ENCODE assay signal across 22 cellular contexts in genomic region chr1:156712626-156713025, GRCh38. TPM values are rescaled to one million over a fixed set of nuclear protein-coding genes. Genes with fewer than 3 reads are reported as not detected.
A peak's percentile ranks its signal among the peaks of the same experiment; 100 is the strongest.
DNase-seq lines count a peak whose midpoint lies in the region; ATAC-seq and TF ChIP-seq lines count a peak whose summit lies in the region.
"Had no signal": no experiment of that assay in that cellular context is flagged by ENCODE, and none has a peak within 500 bp of the region (broad histone marks: within the 10 kb centered on the region; RNA-seq: fewer than 3 reads in every experiment).

No MANE protein-coding gene starts in this region.

- no peak for TF ChIP-seq POLR2A in testis (IDR thresholded peaks at IDR 0.05)

- H3K4me3 ChIP-seq in epithelial cell of esophagus (ENCODE audit: low read length) (no peak overlapping the region), testis (no peak overlapping the region)
- H3K4me3 ChIP-seq: GM23338, pancreas, Peyer's patch, tibial artery had no signal

- TF ChIP-seq CTCF in epithelial cell of esophagus (IDR thresholded peaks at IDR 0.05; ENCODE audit: insufficient read depth, low read depth, low read length, missing control alignments) (no peak), neural crest cell (conservative IDR thresholded peaks at IDR 0.05) (no peak), testis (IDR thresholded peaks at IDR 0.05) (no peak)

- peak overlapping the region; percentile 19 for H3K27ac Mint-ChIP-seq in neural crest cell (ENCODE audit: unreplicated experiment)
- H3K27ac Mint-ChIP-seq: activated naive CD8-positive, alpha-beta T cell treated with anti-CD3 and anti-CD28 coated beads, Interleukin-2, amount 10 ng/mL, durations not matched to agents 7 days and 5 days; activated T-helper 1 cell treated with anti-CD3 and anti-CD28 coated beads, Interleukin-12 subunit alpha, Interleukin-12 subunit beta, Interleukin-2, Interleukin-4 antibody, amounts not matched to agents 30 ng/mL and 10 ng/mL and 1 ng/mL, durations not matched to agents 14 hours and 24 hours and 36 hours; GM23338 had no signal

- H3K27me3 ChIP-seq in testis, result no peaks in the 10 kb centered on the region
- H3K27me3 ChIP-seq: pancreas, Peyer's patch, tibial artery had no signal

- DNase-seq in EL (peak; percentile 70), NCI-H226 (peak; percentile 56), epithelial cell of esophagus (ENCODE audit: low read depth) (peak; percentile 52), neural crest cell (ENCODE audit: low read depth, low spot score) (no peak), testis (no peak), HUDEP-2 (lab: John Stamatoyannopoulos, UW; ENCODE audit: unreplicated experiment in 76 of 76) (no peak)
- DNase-seq in activated CD4-positive, alpha-beta T cell treated with anti-CD3 and anti-CD28 coated beads for 4 hours, result no peak
- DNase-seq: activated naive CD8-positive, alpha-beta T cell treated with anti-CD3 and anti-CD28 coated beads, Interleukin-2, amount 10 ng/mL, durations not matched to agents 7 days and 5 days; dermis blood vessel endothelial cell; glutamatergic neuron; NCI-H187; NCI-H2227 treated with DMSO at 0.1 percent for 48 hours; pancreas; Peyer's patch; stimulated activated naive CD4-positive, alpha-beta T cell; tibial artery had no signal

- intact Hi-C loops in testis (cut with DNase I; ENCODE audit: low total_unique reads), result no loop called here

- peak overlapping the region; percentile 49 for H3K4me3 Mint-ChIP-seq in neural crest cell
- H3K4me3 Mint-ChIP-seq: activated naive CD8-positive, alpha-beta T cell treated with anti-CD3 and anti-CD28 coated beads, Interleukin-2, amount 10 ng/mL, durations not matched to agents 7 days and 5 days; activated T-helper 1 cell treated with anti-CD3 and anti-CD28 coated beads, Interleukin-12 subunit alpha, Interleukin-12 subunit beta, Interleukin-2, Interleukin-4 antibody, amounts not matched to agents 30 ng/mL and 10 ng/mL and 1 ng/mL, durations not matched to agents 14 hours and 24 hours and 36 hours; GM23338 had no signal

- no peaks in the 10 kb centered on the region for H3K4me1 ChIP-seq in testis
- H3K4me1 ChIP-seq: pancreas had no signal

- WGBS in testis, 2 donors, result 70 to 86% methylated on average over 3 of the region's 3 CpGs

- H3K36me3 ChIP-seq in testis (ENCODE audit: low read depth, missing control alignments), result no peaks in the 10 kb centered on the region
- H3K36me3 ChIP-seq: pancreas, Peyer's patch had no signal

- H3K36me3 Mint-ChIP-seq in neural crest cell (ENCODE audit: low read depth), result peaks cover 9% of the 10 kb centered on the region

- H3K9me3 ChIP-seq in testis, result no peaks in the 10 kb centered on the region
- H3K9me3 ChIP-seq: pancreas, Peyer's patch, tibial artery had no signal

- peaks cover 5% of the 10 kb centered on the region for H3K27me3 Mint-ChIP-seq in neural crest cell (ENCODE audit: low read depth)
- H3K27me3 Mint-ChIP-seq: activated naive CD8-positive, alpha-beta T cell treated with anti-CD3 and anti-CD28 coated beads, Interleukin-2, amount 10 ng/mL, durations not matched to agents 7 days and 5 days; brain had no signal

- no peaks in the 10 kb centered on the region for H3K9me3 Mint-ChIP-seq in neural crest cell
- H3K9me3 Mint-ChIP-seq: activated naive CD8-positive, alpha-beta T cell treated with anti-CD3 and anti-CD28 coated beads, Interleukin-2, amount 10 ng/mL, durations not matched to agents 7 days and 5 days; activated T-helper 1 cell treated with anti-CD3 and anti-CD28 coated beads, Interleukin-12 subunit alpha, Interleukin-12 subunit beta, Interleukin-2, Interleukin-4 antibody, amounts not matched to agents 30 ng/mL and 10 ng/mL and 1 ng/mL, durations not matched to agents 14 hours and 24 hours and 36 hours; brain; GM23338 had no signal

- ATAC-seq in HG03432 (IDR thresholded peaks at IDR 0.05; ENCODE audit: unreplicated experiment), result no peak
- ATAC-seq: GM23338, pancreas, sciatic nerve had no signal

- H3K27ac ChIP-seq in testis, result no peak overlapping the region
- H3K27ac ChIP-seq: epithelial cell of prostate, pancreas, Peyer's patch, tibial artery had no signal

- H3K4me1 Mint-ChIP-seq in neural crest cell, result peaks cover 47% of the 10 kb centered on the region

RNA-seq across cellular contexts. Expression of gene CRABP2, which starts 7.2 kb away (rescaled TPM):
- 606 and 647 TPM in 2 replicates for total RNA-seq in neural crest cell
- total RNA-seq in testis, result 1 to 10 TPM; 2.1 to 6.8 TPM
- 21.0 TPM for polyA plus RNA-seq in testis (ENCODE audit: insufficient read depth, low read depth, low replicate concordance)

RNA-seq across cellular contexts. Expression of gene METTL25B, which starts 15.6 kb away (rescaled TPM):
- total RNA-seq in neural crest cell (30.4 and 33.0 TPM in 2 replicates), testis (10 to 100 TPM; 34.1 to 69.0 TPM)
- polyA plus RNA-seq in testis (ENCODE audit: insufficient read depth, low read depth, low replicate concordance), result 50.5 TPM

RNA-seq across cellular contexts. Expression of gene ISG20L2, which starts 15.9 kb away (rescaled TPM):
- total RNA-seq in neural crest cell (47.0 and 52.7 TPM in 2 replicates), testis (100 to 1,000 TPM in 1 of 2 donors, 10 to 100 TPM in 1; 60.9 to 150 TPM)
- 223 TPM for polyA plus RNA-seq in testis (ENCODE audit: insufficient read depth, low read depth, low replicate concordance)

RNA-seq across cellular contexts. Expression of gene MRPL24, which starts 28.3 kb away (rescaled TPM):
- total RNA-seq in neural crest cell (37.3 and 49.3 TPM in 2 replicates), testis (10 to 100 TPM; 36.6 to 51.7 TPM)
- polyA plus RNA-seq in testis (ENCODE audit: insufficient read depth, low read depth, low replicate concordance), result 101 TPM

RNA-seq across cellular contexts. Expression of gene NES, which starts 35.4 kb away (rescaled TPM):
- total RNA-seq in neural crest cell, result 248 and 265 TPM in 2 replicates
- total RNA-seq in testis, result 10 to 100 TPM; 17.6 to 27.7 TPM
- 20.7 TPM for polyA plus RNA-seq in testis (ENCODE audit: insufficient read depth, low read depth, low replicate concordance)
- total RNA-seq: activated naive CD8-positive, alpha-beta T cell treated with anti-CD3 and anti-CD28 coated beads, Interleukin-2, amount 10 ng/mL, durations not matched to agents 7 days and 5 days; activated T-helper 1 cell treated with anti-CD3 and anti-CD28 coated beads, Interleukin-12 subunit alpha, Interleukin-12 subunit beta, Interleukin-2, Interleukin-4 antibody, amounts not matched to agents 30 ng/mL and 10 ng/mL and 1 ng/mL, durations not matched to agents 14 hours and 24 hours and 36 hours had no signal

Comparison
In these comparisons a context has a peak if more than half of its experiments do, and no peak if none do; other contexts are left out.
1. DNase-seq: peak in EL (single experiment), NCI-H226 (single experiment) and epithelial cell of esophagus (single experiment); none in neural crest cell (single experiment), activated CD4-positive, alpha-beta T cell treated with anti-CD3 and anti-CD28 coated beads for 4 hours (0 of 2), testis (single experiment) and HUDEP-2 (0 of 76).
2. RNA of gene CRABP2, which starts 7.2 kb away (total RNA-seq): 606 to 647 TPM in neural crest cell; 2.1 to 6.8 TPM in testis; every median in the first group is over 10 times any median in the second.